10 cellular contexts compared by ENCODE assay signal in the genomic region with DNA sequence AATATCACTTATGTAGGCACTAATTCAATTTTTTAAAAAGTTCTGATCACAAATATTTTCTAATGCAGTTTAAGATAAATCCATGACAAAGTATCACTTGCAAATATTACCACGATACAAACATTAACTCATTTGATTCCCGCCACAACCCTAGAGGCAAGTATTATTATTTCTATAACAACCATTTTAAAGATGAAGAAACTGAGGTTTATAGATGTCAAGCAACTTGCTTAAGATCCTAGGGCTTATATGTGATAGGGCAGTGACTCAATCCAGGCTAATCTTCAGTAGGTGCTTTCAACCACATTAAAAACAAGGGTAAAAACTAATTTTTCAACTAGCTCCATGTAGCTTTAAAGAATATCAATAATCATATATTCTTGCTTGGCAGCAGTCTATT. TPM values are rescaled to one million over a fixed set of nuclear protein-coding genes. Genes with fewer than 3 reads are reported as not detected.
DNase-seq lines count a peak whose midpoint lies in the region; ATAC-seq and TF ChIP-seq lines count a peak whose summit lies in the region.
"Had no signal": no experiment of that assay in that cellular context is flagged by ENCODE, and none has a peak within 500 bp of the region (broad histone marks: within the 10 kb centered on the region; RNA-seq: fewer than 3 reads in every experiment).

No MANE protein-coding gene starts in this region.

- H3K4me3 Mint-ChIP-seq in activated CD8-positive, alpha-beta memory T cell treated with anti-CD3 and anti-CD28 coated beads, Interleukin-2, amount 10 ng/mL, durations not matched to agents 7 days and 5 days: peak overlapping the region; percentile 83
- H3K4me3 Mint-ChIP-seq in activated B cell treated with CpG ODN at 0.5 μM for 24 hours: peak overlapping the region; percentile 94
- peak overlapping the region; percentile 93 for H3K4me3 Mint-ChIP-seq in glutamatergic neuron (ENCODE audit: unreplicated experiment)
- H3K4me3 Mint-ChIP-seq in stimulated activated naive CD8-positive, alpha-beta T cell treated with anti-CD3 and anti-CD28 coated beads, Interleukin-15, amount 100 ng/mL, for 72 hours: peak overlapping the region; percentile 87 to 92
- no peak overlapping the region for H3K4me3 Mint-ChIP-seq in stimulated activated naive B cell treated with anti-CD40 and anti-IgM and Interleukin-4, amounts not matched to agents 10 μg/mL and 1 μg/mL and 100 μg/mL, for 72 hours

- CTCF ChIA-PET in activated CD8-positive, alpha-beta memory T cell treated with anti-CD3 and anti-CD28 coated beads, Interleukin-2, amount 10 ng/mL, durations not matched to agents 7 days and 5 days (lab: Charles Lee): interaction anchor here (0.6 to 1.2 kb wide), 4 partner anchors 8 to 101 kb away, joined by 3 read pairs; no protein-coding TSS in a partner anchor
- CTCF ChIA-PET in activated B cell treated with CpG ODN at 0.5 μM for 24 hours (lab: Charles Lee): no interaction called here

- intact Hi-C loops in activated B cell treated with CpG ODN at 0.5 μM for 24 hours (cut with micrococcal nuclease): no loop called here

- no peak for DNase-seq in activated CD8-positive, alpha-beta memory T cell treated with anti-CD3 and anti-CD28 coated beads, Interleukin-2, amount 10 ng/mL, durations not matched to agents 7 days and 5 days
- no peak for DNase-seq in activated CD8-positive, alpha-beta memory T cell treated with anti-CD3 and anti-CD28 coated beads, Interleukin-2, amount 50 U/mL, for 48 hours
- DNase-seq in activated B cell treated with CpG ODN at 0.5 μM for 24 hours (no peak), glutamatergic neuron (no peak), HK-2 (ENCODE audit: unreplicated experiment) (no peak), RPMI8226 (no peak)
- DNase-seq in stimulated activated naive CD8-positive, alpha-beta T cell treated with anti-CD3 and anti-CD28 coated beads, Interleukin-15, amount 100 ng/mL, for 72 hours: no peak
- DNase-seq in stimulated activated naive B cell treated with anti-CD40 and anti-IgM and Interleukin-4, amounts not matched to agents 10 μg/mL and 1 μg/mL and 100 μg/mL, for 72 hours: no peak
- DNase-seq: activated CD4-positive, alpha-beta T cell treated with anti-CD3 and anti-CD28 coated beads for 1 hour; C1 segment of cervical spinal cord had no signal

- no peaks in the 10 kb centered on the region for H3K9me3 Mint-ChIP-seq in activated CD8-positive, alpha-beta memory T cell treated with anti-CD3 and anti-CD28 coated beads, Interleukin-2, amount 10 ng/mL, durations not matched to agents 7 days and 5 days (ENCODE audit: low read depth)
- H3K9me3 Mint-ChIP-seq in activated B cell treated with CpG ODN at 0.5 μM for 24 hours (no peaks in the 10 kb centered on the region), glutamatergic neuron (ENCODE audit: unreplicated experiment) (peaks cover 15% of the 10 kb centered on the region)
- H3K9me3 Mint-ChIP-seq in stimulated activated naive CD8-positive, alpha-beta T cell treated with anti-CD3 and anti-CD28 coated beads, Interleukin-15, amount 100 ng/mL, for 72 hours: no peaks in the 10 kb centered on the region
- H3K9me3 Mint-ChIP-seq in stimulated activated naive B cell treated with anti-CD40 and anti-IgM and Interleukin-4, amounts not matched to agents 10 μg/mL and 1 μg/mL and 100 μg/mL, for 72 hours: no peaks in the 10 kb centered on the region

- peaks cover 25% of the 10 kb centered on the region for H3K4me1 Mint-ChIP-seq in activated CD8-positive, alpha-beta memory T cell treated with anti-CD3 and anti-CD28 coated beads, Interleukin-2, amount 10 ng/mL, durations not matched to agents 7 days and 5 days
- H3K4me1 Mint-ChIP-seq in activated B cell treated with CpG ODN at 0.5 μM for 24 hours (peaks cover 36% of the 10 kb centered on the region), glutamatergic neuron (ENCODE audit: low read depth, unreplicated experiment) (peaks cover 20% of the 10 kb centered on the region)
- H3K4me1 Mint-ChIP-seq in stimulated activated naive CD8-positive, alpha-beta T cell treated with anti-CD3 and anti-CD28 coated beads, Interleukin-15, amount 100 ng/mL, for 72 hours: peaks cover 13% of the 10 kb centered on the region
- peaks cover 12 to 24% of the 10 kb centered on the region in 2 donors for H3K4me1 Mint-ChIP-seq in stimulated activated naive B cell treated with anti-CD40 and anti-IgM and Interleukin-4, amounts not matched to agents 10 μg/mL and 1 μg/mL and 100 μg/mL, for 72 hours

- H3K27ac Mint-ChIP-seq in activated CD8-positive, alpha-beta memory T cell treated with anti-CD3 and anti-CD28 coated beads, Interleukin-2, amount 10 ng/mL, durations not matched to agents 7 days and 5 days: peak overlapping the region; percentile 19
- H3K27ac Mint-ChIP-seq in activated B cell treated with CpG ODN at 0.5 μM for 24 hours (no peak overlapping the region), glutamatergic neuron (ENCODE audit: unreplicated experiment) (peak overlapping the region; percentile 99)
- peak overlapping the region in 1 of 2 donors; percentile 19 for H3K27ac Mint-ChIP-seq in stimulated activated naive CD8-positive, alpha-beta T cell treated with anti-CD3 and anti-CD28 coated beads, Interleukin-15, amount 100 ng/mL, for 72 hours
- H3K27ac Mint-ChIP-seq in stimulated activated naive B cell treated with anti-CD40 and anti-IgM and Interleukin-4, amounts not matched to agents 10 μg/mL and 1 μg/mL and 100 μg/mL, for 72 hours: no peak overlapping the region

- peaks cover 9% of the 10 kb centered on the region for H3K36me3 Mint-ChIP-seq in activated CD8-positive, alpha-beta memory T cell treated with anti-CD3 and anti-CD28 coated beads, Interleukin-2, amount 10 ng/mL, durations not matched to agents 7 days and 5 days
- H3K36me3 Mint-ChIP-seq in activated B cell treated with CpG ODN at 0.5 μM for 24 hours (ENCODE audit: low read depth) (peaks cover 18% of the 10 kb centered on the region), glutamatergic neuron (ENCODE audit: unreplicated experiment) (no peaks in the 10 kb centered on the region)
- peaks cover 10 to 16% of the 10 kb centered on the region in 2 donors for H3K36me3 Mint-ChIP-seq in stimulated activated naive B cell treated with anti-CD40 and anti-IgM and Interleukin-4, amounts not matched to agents 10 μg/mL and 1 μg/mL and 100 μg/mL, for 72 hours

- POLR2A ChIA-PET in activated B cell treated with CpG ODN at 0.5 μM for 24 hours (lab: Charles Lee): interaction anchor here (1.0 to 1.8 kb wide), 4 partner anchors 10 to 1037 kb away, joined by 3 to 5 read pairs (median 4); partner anchors contain the start of gene STT3B

- TF ChIP-seq CTCF in activated B cell treated with CpG ODN at 0.5 μM for 24 hours (IDR thresholded peaks at IDR 0.05) (no peak), glutamatergic neuron (IDR thresholded peaks at IDR 0.05; ENCODE audit: partially characterized antibody, unreplicated experiment) (no peak)

- ATAC-seq in activated CD8-positive, alpha-beta memory T cell treated with anti-CD3 and anti-CD28 coated beads, Interleukin-2, amount 10 ng/mL, durations not matched to agents 7 days and 5 days: no peak
- ATAC-seq in activated B cell treated with CpG ODN at 0.5 μM for 24 hours (ENCODE audit: low read depth): no peak
- ATAC-seq in stimulated activated naive CD8-positive, alpha-beta T cell treated with anti-CD3 and anti-CD28 coated beads, Interleukin-15, amount 100 ng/mL, for 72 hours: no peak
- no peak for ATAC-seq in stimulated activated naive B cell treated with anti-CD40 and anti-IgM and Interleukin-4, amounts not matched to agents 10 μg/mL and 1 μg/mL and 100 μg/mL, for 72 hours (replicated peaks)

- peaks cover 2% of the 10 kb centered on the region for H3K27me3 Mint-ChIP-seq in activated CD8-positive, alpha-beta memory T cell treated with anti-CD3 and anti-CD28 coated beads, Interleukin-2, amount 10 ng/mL, durations not matched to agents 7 days and 5 days
- H3K27me3 Mint-ChIP-seq in activated B cell treated with CpG ODN at 0.5 μM for 24 hours (no peaks in the 10 kb centered on the region), glutamatergic neuron (ENCODE audit: unreplicated experiment) (peaks cover 6% of the 10 kb centered on the region)
- no peaks in the 10 kb centered on the region for H3K27me3 Mint-ChIP-seq in stimulated activated naive CD8-positive, alpha-beta T cell treated with anti-CD3 and anti-CD28 coated beads, Interleukin-15, amount 100 ng/mL, for 72 hours
- no peaks in the 10 kb centered on the region for H3K27me3 Mint-ChIP-seq in stimulated activated naive B cell treated with anti-CD40 and anti-IgM and Interleukin-4, amounts not matched to agents 10 μg/mL and 1 μg/mL and 100 μg/mL, for 72 hours

RNA-seq across cellular contexts. Expression of gene DYNC1LI1, which starts 1.7 kb away (rescaled TPM):
- 10 to 100 TPM; 31.1 to 32.7 TPM for total RNA-seq in activated CD8-positive, alpha-beta memory T cell treated with anti-CD3 and anti-CD28 coated beads, Interleukin-2, amount 10 ng/mL, durations not matched to agents 7 days and 5 days
- total RNA-seq in activated B cell treated with CpG ODN at 0.5 μM for 24 hours: 32.6 and 38.8 TPM in 2 replicates
- 181 TPM for total RNA-seq in glutamatergic neuron (ENCODE audit: unreplicated experiment)

Comparison
In these comparisons a context has a peak if more than half of its experiments do, and no peak if none do; other contexts are left out.
1. H3K27ac Mint-ChIP-seq: peak in activated CD8-positive, alpha-beta memory T cell treated with anti-CD3 and anti-CD28 coated beads, Interleukin-2, amount 10 ng/mL, durations not matched to agents 7 days and 5 days (single experiment) and glutamatergic neuron (single experiment); none in activated B cell treated with CpG ODN at 0.5 μM for 24 hours (single experiment) and stimulated activated naive B cell treated with anti-CD40 and anti-IgM and Interleukin-4, amounts not matched to agents 10 μg/mL and 1 μg/mL and 100 μg/mL, for 72 hours (single experiment).
2. H3K4me3 Mint-ChIP-seq: peak in activated CD8-positive, alpha-beta memory T cell treated with anti-CD3 and anti-CD28 coated beads, Interleukin-2, amount 10 ng/mL, durations not matched to agents 7 days and 5 days (single experiment), activated B cell treated with CpG ODN at 0.5 μM for 24 hours (single experiment), glutamatergic neuron (single experiment) and stimulated activated naive CD8-positive, alpha-beta T cell treated with anti-CD3 and anti-CD28 coated beads, Interleukin-15, amount 100 ng/mL, for 72 hours (2 of 2); none in stimulated activated naive B cell treated with anti-CD40 and anti-IgM and Interleukin-4, amounts not matched to agents 10 μg/mL and 1 μg/mL and 100 μg/mL, for 72 hours (0 of 2).